ENCODE assay signal across 15 cellular contexts in the genomic region with DNA sequence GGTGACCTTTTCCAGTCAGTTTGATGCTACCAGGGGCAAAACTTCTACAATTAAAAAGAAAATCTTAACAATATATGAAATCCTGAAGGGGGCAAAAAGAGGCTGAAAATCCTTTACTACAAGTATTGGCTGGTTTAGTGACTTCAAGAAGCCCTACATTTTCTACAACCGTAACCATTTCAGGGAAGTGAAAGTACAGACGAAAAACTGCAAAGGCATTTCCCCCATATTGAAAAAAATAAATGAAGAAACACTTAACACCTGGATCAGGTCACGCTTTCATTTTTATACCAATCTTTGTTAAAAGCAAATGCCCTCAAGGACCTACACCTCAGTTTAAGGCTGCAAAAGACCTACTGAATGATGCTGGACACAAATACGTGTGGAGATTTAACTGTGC. TPM values are rescaled to one million over a fixed set of nuclear protein-coding genes. Genes with fewer than 3 reads are reported as not detected.
DNase-seq lines count a peak whose midpoint lies in the region; ATAC-seq and TF ChIP-seq lines count a peak whose summit lies in the region.
"Had no signal": no experiment of that assay in that cellular context is flagged by ENCODE, and none has a peak within 500 bp of the region (broad histone marks: within the 10 kb centered on the region; RNA-seq: fewer than 3 reads in every experiment).

No MANE protein-coding gene starts in this region.

- DNase-seq in NAMALWA (ENCODE audit: low spot score): peak; percentile 80
- no peak for DNase-seq in mesenchymal stem cell
- no peak for DNase-seq in mucosa of descending colon
- DNase-seq in activated naive CD8-positive, alpha-beta T cell treated with anti-CD3 and anti-CD28 coated beads for 36 hours: no peak
- DNase-seq: activated CD4-positive, CD25-positive, alpha-beta regulatory T cell; AML-193; esophagus squamous epithelium; NCI-H2081; testis had no signal

- H3K79me1 ChIP-seq in mesenchymal stem cell (replicated peaks; ENCODE audit: low read length, poor library complexity, severe bottlenecking): no peaks in the 10 kb centered on the region

- H2BK5ac ChIP-seq in mesenchymal stem cell (ENCODE audit: low read depth, low read length, poor library complexity, severe bottlenecking): no peak overlapping the region

- no peak overlapping the region for H2AFZ ChIP-seq in mesenchymal stem cell (ENCODE audit: low read depth, low read length)

- peaks cover 47% of the 10 kb centered on the region for H3K27me3 Mint-ChIP-seq in activated naive CD8-positive, alpha-beta T cell treated with anti-CD3 and anti-CD28 coated beads for 36 hours

- no peak overlapping the region for H3K18ac ChIP-seq in mesenchymal stem cell (ENCODE audit: low read depth in 1 of 2, low read length in 2 of 2)

- no peak overlapping the region for H3K27ac Mint-ChIP-seq in activated naive CD8-positive, alpha-beta T cell treated with anti-CD3 and anti-CD28 coated beads for 36 hours
- H3K27ac Mint-ChIP-seq: activated T-helper 2 cell treated with anti-CD3 and anti-CD28 coated beads, Interferon-gamma antibody, Interleukin-2, Interleukin-4, amounts not matched to agents 10 μg/mL and 5 μg/mL and 100 μg/mL, durations not matched to agents 14 hours and 24 hours and 36 hours had no signal

- H3K9me3 Mint-ChIP-seq in activated naive CD8-positive, alpha-beta T cell treated with anti-CD3 and anti-CD28 coated beads for 36 hours: no peaks in the 10 kb centered on the region
- H3K9me3 Mint-ChIP-seq: activated T-helper 2 cell treated with anti-CD3 and anti-CD28 coated beads, Interferon-gamma antibody, Interleukin-2, Interleukin-4, amounts not matched to agents 10 μg/mL and 5 μg/mL and 100 μg/mL, durations not matched to agents 14 hours and 24 hours and 36 hours had no signal

- H3K4me1 Mint-ChIP-seq in activated naive CD8-positive, alpha-beta T cell treated with anti-CD3 and anti-CD28 coated beads for 36 hours: no peaks in the 10 kb centered on the region

- no peak overlapping the region for H2BK120ac ChIP-seq in mesenchymal stem cell (ENCODE audit: low read depth, low read length)

- H3K9me3 ChIP-seq in mesenchymal stem cell (ENCODE audit: control insufficient read depth, low read length): no peaks in the 10 kb centered on the region
- no peaks in the 10 kb centered on the region for H3K9me3 ChIP-seq in mucosa of descending colon
- H3K9me3 ChIP-seq: testis had no signal

- intact Hi-C loops in mucosa of descending colon (cut with DNase I, micrococcal nuclease): no loop called here

- no peaks in the 10 kb centered on the region for H3K36me3 Mint-ChIP-seq in activated naive CD8-positive, alpha-beta T cell treated with anti-CD3 and anti-CD28 coated beads for 36 hours

- H3K27ac ChIP-seq in mesenchymal stem cell (ENCODE audit: low read length, poor library complexity, severe bottlenecking): no peak overlapping the region
- H3K27ac ChIP-seq: cardiac muscle cell, esophagus squamous epithelium, testis had no signal

- no peaks in the 10 kb centered on the region for H3K27me3 ChIP-seq in mesenchymal stem cell (ENCODE audit: control insufficient read depth in 1 of 2, insufficient read depth in 1 of 2, low read length in 2 of 2)
- H3K27me3 ChIP-seq: cardiac muscle cell, esophagus squamous epithelium, testis had no signal

- H3K4me1 ChIP-seq in mesenchymal stem cell (ENCODE audit: control insufficient read depth, insufficient read depth, low read depth, low read length): no peaks in the 10 kb centered on the region
- no peaks in the 10 kb centered on the region for H3K4me1 ChIP-seq in mucosa of descending colon (ENCODE audit: low read depth)
- H3K4me1 ChIP-seq: esophagus squamous epithelium, testis had no signal

- H3K4me2 ChIP-seq in mesenchymal stem cell (ENCODE audit: low read length, poor library complexity, severe bottlenecking): no peak overlapping the region

- H3K9ac ChIP-seq in mesenchymal stem cell (ENCODE audit: low read length): no peak overlapping the region

- TF ChIP-seq CTCF in mucosa of descending colon (IDR thresholded peaks at IDR 0.05): no peak

- no peak overlapping the region for H3K4me3 Mint-ChIP-seq in activated naive CD8-positive, alpha-beta T cell treated with anti-CD3 and anti-CD28 coated beads for 36 hours

- H3K36me3 ChIP-seq in mesenchymal stem cell (ENCODE audit: control insufficient read depth in 1 of 2, insufficient read depth in 2 of 2, low read depth in 1 of 2, low read length in 2 of 2): no peaks in the 10 kb centered on the region
- no peaks in the 10 kb centered on the region for H3K36me3 ChIP-seq in mucosa of descending colon (ENCODE audit: low read depth)
- H3K36me3 ChIP-seq: cardiac muscle cell, esophagus squamous epithelium had no signal

- WGBS in mesenchymal stem cell: 77% methylated on average over 4 of the region's 4 CpGs

- no peak overlapping the region for H2AK5ac ChIP-seq in mesenchymal stem cell (ENCODE audit: low read length, severe bottlenecking)

- H3K4ac ChIP-seq in mesenchymal stem cell (ENCODE audit: low read depth in 1 of 2, low read length in 2 of 2): no peak overlapping the region

- no peak overlapping the region for H4K91ac ChIP-seq in mesenchymal stem cell (ENCODE audit: low read length)

- H3K4me3 ChIP-seq in mesenchymal stem cell (ENCODE audit: insufficient read depth in 1 of 2, low read depth in 1 of 2, low read length in 2 of 2) (no peak overlapping the region), mucosa of descending colon (no peak overlapping the region)
- H3K4me3 ChIP-seq: cardiac muscle cell, esophagus squamous epithelium, testis had no signal

- peak; percentile 80 for ATAC-seq in GM18502 (IDR thresholded peaks at IDR 0.05; ENCODE audit: poor library complexity, unreplicated experiment)
- peak; percentile 73 for ATAC-seq in GM19468 (IDR thresholded peaks at IDR 0.05; ENCODE audit: extremely low read depth, unreplicated experiment)
- peak; percentile 70 for ATAC-seq in HG03039 (IDR thresholded peaks at IDR 0.05; ENCODE audit: unreplicated experiment)
- no peak for ATAC-seq in GM21360 (IDR thresholded peaks at IDR 0.05; ENCODE audit: unreplicated experiment)
- ATAC-seq in mucosa of descending colon: no peak

- H3K23ac ChIP-seq in mesenchymal stem cell (ENCODE audit: low read length in 2 of 2): no peak overlapping the region

- no peak overlapping the region for H3K14ac ChIP-seq in mesenchymal stem cell (ENCODE audit: low read length in 2 of 2)

- no peak overlapping the region for H2BK12ac ChIP-seq in mesenchymal stem cell (ENCODE audit: low read length in 2 of 2)

- H4K8ac ChIP-seq in mesenchymal stem cell (ENCODE audit: low read length): no peak overlapping the region

- no peak overlapping the region for H2BK15ac ChIP-seq in mesenchymal stem cell (ENCODE audit: low read depth, poor library complexity, severe bottlenecking)

RNA-seq across cellular contexts. Expression of gene IL6, which starts 38.6 kb away (rescaled TPM):
- 123 TPM for polyA plus RNA-seq in mesenchymal stem cell (2013, experiment 1 of 2)
- 124 TPM for polyA plus RNA-seq in mesenchymal stem cell (2013, experiment 2 of 2)
- total RNA-seq in mucosa of descending colon: 1 to 10 TPM in 1 of 3 donors, under 1 TPM in 1, not detected in 1; 0.53 to 2.2 TPM
- under 1 TPM in 1 of 2 experiments, not detected in 1; 0.60 TPM for total RNA-seq in activated naive CD8-positive, alpha-beta T cell treated with anti-CD3 and anti-CD28 coated beads for 36 hours
- total RNA-seq: activated T-helper 2 cell treated with anti-CD3 and anti-CD28 coated beads, Interferon-gamma antibody, Interleukin-2, Interleukin-4, amounts not matched to agents 10 μg/mL and 5 μg/mL and 100 μg/mL, durations not matched to agents 14 hours and 24 hours and 36 hours; cardiac muscle cell; testis had no signal
- polyA plus RNA-seq: cardiac muscle cell had no signal

RNA-seq across cellular contexts. Expression of gene TOMM7, which starts 57.0 kb away (rescaled TPM):
- 442 TPM for polyA plus RNA-seq in mesenchymal stem cell (2013, experiment 1 of 2)
- 440 TPM for polyA plus RNA-seq in mesenchymal stem cell (2013, experiment 2 of 2)
- 100 to 1,000 TPM; 225 to 404 (median 287) TPM for total RNA-seq in mucosa of descending colon
- total RNA-seq in activated naive CD8-positive, alpha-beta T cell treated with anti-CD3 and anti-CD28 coated beads for 36 hours: 100 to 1,000 TPM; 249 to 257 TPM

Comparison
In these comparisons a context has a peak if more than half of its experiments do, and no peak if none do; other contexts are left out.
1. ATAC-seq: peak in GM18502 (single experiment), GM19468 (single experiment) and HG03039 (single experiment); none in GM21360 (single experiment) and mucosa of descending colon (single experiment).